In genomic region chr4:39274503-39274902, GRCh38 we compare ENCODE assay signal across 35 cellular contexts.
"Had no signal": no experiment of that assay in that cellular context is flagged by ENCODE, and none has a peak within 500 bp of the region (broad histone marks: within the 10 kb centered on the region; RNA-seq: fewer than 3 reads in every experiment).

No MANE protein-coding gene starts in this region.

- H3K9me3 ChIP-seq: MG63 had no signal

- H3K4me3 ChIP-seq: MG63 had no signal

- H3K27ac ChIP-seq: KMS-11 had no signal

- H3K9ac ChIP-seq: KMS-11 had no signal

- DNase-seq: Karpas-422, Kasumi-1, KG1, MG63, MM.1S, MV-4-11, NCI-H1048, NCI-H1092, NCI-H1092 treated with DMSO at 0.1 percent for 48 hours, NCI-H1105, NCI-H1105 treated with DMSO at 0.1 percent for 48 hours, NCI-H1417, NCI-H1417 treated with DMSO at 0.1 percent for 48 hours, NCI-H1436, NCI-H1436 treated with DMSO at 0.1 percent for 48 hours, NCI-H146, NCI-H1694, NCI-H1694 treated with DMSO at 0.1 percent for 48 hours, NCI-H187, NCI-H187 treated with DMSO at 0.1 percent for 48 hours, NCI-H1930, NCI-H2029, NCI-H2029 treated with DMSO at 0.1 percent for 48 hours, NCI-H2081, NCI-H2081 treated with DMSO at 0.1 percent for 48 hours, NCI-H2107, NCI-H2171, NCI-H2171 treated with DMSO at 0.1 percent for 48 hours, NCI-H2227 treated with DMSO at 0.1 percent for 48 hours, NCI-H226, NCI-H345, NCI-H446, NCI-H446 treated with DMSO at 0.1 percent for 48 hours, NCI-H510A had no signal

- H3K36me3 ChIP-seq: MG63 had no signal

- H3K4me2 ChIP-seq: KMS-11 had no signal

- H3K27me3 ChIP-seq: MG63 had no signal
